Comparison of ENCODE assay signal across 8 cellular contexts in genomic region chr6:112780498-112781096, GRCh38.
DNase-seq lines count a peak whose midpoint lies in the region; ATAC-seq, FAIRE-seq and TF ChIP-seq lines count a peak whose summit lies in the region.

No MANE protein-coding gene starts in this region.

- no peak overlapping the region for H2BK20ac ChIP-seq in H1 (ENCODE audit: low read length)

- H2BK5ac ChIP-seq in H1 (ENCODE audit: low read depth, low read length) = no peak overlapping the region

- H3K79me1 ChIP-seq in H1 (ENCODE audit: low read depth, low read length) = no peaks in the 10 kb centered on the region

- no peak overlapping the region for H4K8ac ChIP-seq in H1 (ENCODE audit: extremely low read depth, insufficient read depth, low read length)

- H2AFZ ChIP-seq in Loucy (ENCODE audit: low read length) (no peak overlapping the region), H1 (ENCODE audit: low read length) (no peak overlapping the region)

- TF ChIP-seq RAD21 in H1 (IDR thresholded peaks at IDR 0.05 in 1 of 2, conservative IDR thresholded peaks at IDR 0.05 in 1 of 2; ENCODE audit: low read depth in 2 of 2, low read length in 2 of 2) = peak; percentile 92 to 94

- H3K4me3 ChIP-seq in A673 (ENCODE audit: low read depth, low read length, poor library complexity, severe bottlenecking) = no peak overlapping the region
- no peak overlapping the region for H3K4me3 ChIP-seq in Loucy (ENCODE audit: low read length, poor library complexity, severe bottlenecking)
- H3K4me3 ChIP-seq in H1 (ENCODE audit: extremely low read depth in 1 of 4, insufficient read depth in 2 of 4, low read depth in 3 of 4, low read length in 4 of 4) = no peak overlapping the region
- no peak overlapping the region for H3K4me3 ChIP-seq in upper lobe of right lung

- H3K9me2 ChIP-seq in Loucy (replicated peaks; ENCODE audit: low read depth, low read length) = no peaks in the 10 kb centered on the region

- peak; percentile 94 for ATAC-seq in upper lobe of right lung

- TF ChIP-seq POLR2A in H1 (IDR thresholded peaks at IDR 0.05; ENCODE audit: control extremely low read depth in 1 of 2, low read depth in 2 of 2, low read length in 2 of 2) = no peak

- H3K9me3 Mint-ChIP-seq in HFFc6 = no peaks in the 10 kb centered on the region

- no peak for TF ChIP-seq EP300 in H1 (IDR thresholded peaks at IDR 0.05; ENCODE audit: borderline replicate concordance in 1 of 2, low read depth in 2 of 2, low read length in 2 of 2)

- no peak overlapping the region for H2BK120ac ChIP-seq in H1 (replicated peaks; ENCODE audit: low read depth, low read length)

- no peak overlapping the region for H3K4me2 ChIP-seq in Loucy (ENCODE audit: low read depth, low read length, poor library complexity, severe bottlenecking)
- no peak overlapping the region for H3K4me2 ChIP-seq in H1 (ENCODE audit: insufficient read depth in 1 of 2, low read depth in 2 of 2, low read length in 2 of 2)

- TF ChIP-seq CTCF in A673 (conservative IDR thresholded peaks at IDR 0.05; ENCODE audit: low read depth, low read length) (peak; percentile 82), GM12873 (IDR thresholded peaks at IDR 0.05; ENCODE audit: insufficient read depth, low read depth, low read length, missing control alignments) (peak; percentile 66), HFFc6 (IDR thresholded peaks at IDR 0.05) (peak; percentile 97), Loucy (conservative IDR thresholded peaks at IDR 0.05; ENCODE audit: low read length) (peak; percentile 89), RWPE1 (conservative IDR thresholded peaks at IDR 0.05; ENCODE audit: low read depth) (peak; percentile 83), H1 (IDR thresholded peaks at IDR 0.05; ENCODE audit: control extremely low read depth in 1 of 3, insufficient read depth in 1 of 3, low read depth in 1 of 3, low read length in 3 of 3) (peak in 2 of 3 experiments; percentile 66 to 72; a peak in 3 of 4 replicates), upper lobe of right lung (IDR thresholded peaks at IDR 0.05) (peak; percentile 81)

- H3K79me2 ChIP-seq in Loucy (ENCODE audit: insufficient read depth, low read length) (no peaks in the 10 kb centered on the region), H1 (ENCODE audit: control insufficient read depth in 1 of 2, insufficient read depth in 2 of 2, low read length in 2 of 2) (no peaks in the 10 kb centered on the region)

- no peak overlapping the region for H3K23ac ChIP-seq in H1 (ENCODE audit: insufficient read length)

- no peaks in the 10 kb centered on the region; the same call in 1 of the 2 replicates for H3K27me3 Mint-ChIP-seq in HFFc6 (ENCODE audit: insufficient read depth)

- no peak overlapping the region for H2AK5ac ChIP-seq in H1 (ENCODE audit: low read depth, low read length)

- H3K9me3 ChIP-seq in A673 (ENCODE audit: low read depth, low read length, poor library complexity, severe bottlenecking) (no peaks in the 10 kb centered on the region), Loucy (ENCODE audit: insufficient read depth, low read depth, low read length) (no peaks in the 10 kb centered on the region), H1 (ENCODE audit: insufficient read depth in 2 of 2, low read depth in 1 of 2, low read length in 1 of 2) (no peaks in the 10 kb centered on the region), upper lobe of right lung (no peaks in the 10 kb centered on the region)

- H4K5ac ChIP-seq in H1 (ENCODE audit: insufficient read length, low read depth, low read length) = no peak overlapping the region

- H4K20me1 ChIP-seq in Loucy (ENCODE audit: insufficient read depth, low read length, poor library complexity, severe bottlenecking) = no peaks in the 10 kb centered on the region
- H4K20me1 ChIP-seq in H1 (replicated peaks in 1 of 2; ENCODE audit: control insufficient read depth in 1 of 2, insufficient read depth in 2 of 2, low read length in 2 of 2) = no peaks in the 10 kb centered on the region

- no TSS peak for BruUV-seq in A673 (replicated peaks; lab: Mats Ljungman, UMichigan)

- intact Hi-C loops in A673 (cut with micrococcal nuclease; ENCODE audit: unreplicated experiment) (loop anchor here (1.0 to 10.0 kb wide), 8 partner anchors 144 to 1154 kb away; no protein-coding TSS in a partner anchor), upper lobe of right lung (cut with DNase I) (no loop called here)

- DNase-seq in A673 (ENCODE audit: low spot score) = peak; percentile 88
- DNase-seq in HFFc6 = peak; percentile 79
- DNase-seq in RWPE1 (ENCODE audit: low spot score) = peak; percentile 61
- DNase-seq in H1 (ENCODE audit: low read depth in 1 of 2, low spot score in 2 of 2) = peak; percentile 7 to 75
- peak; percentile 97 for DNase-seq in medulla oblongata (ENCODE audit: extremely low spot score)
- no peak for DNase-seq in upper lobe of right lung

- no peak overlapping the region for H3K14ac ChIP-seq in H1 (ENCODE audit: insufficient read length)

- no peak overlapping the region for H3K56ac ChIP-seq in H1 (replicated peaks; ENCODE audit: insufficient read length, low read depth, low read length)

- peaks cover 24% of the 10 kb centered on the region for H3K4me1 Mint-ChIP-seq in HFFc6 (ENCODE audit: low read depth)

- no peak overlapping the region for H4K91ac ChIP-seq in H1 (replicated peaks; ENCODE audit: insufficient read length, low read length)

- POLR2A ChIA-PET in A673 (lab: Charles Lee; ENCODE audit: low non-redundant PET) (no interaction called here), RWPE1 (lab: Yijun Ruan, JAX; ENCODE audit: low non-redundant PET) (no interaction called here), H1 (lab: Charles Lee; ENCODE audit: partially characterized antibody) (no interaction called here)

- peaks cover 5% of the 10 kb centered on the region for H3K4me1 ChIP-seq in A673 (ENCODE audit: insufficient read depth, low read length, poor library complexity, severe bottlenecking)
- no peaks in the 10 kb centered on the region for H3K4me1 ChIP-seq in Loucy (ENCODE audit: insufficient read depth, low read length, poor library complexity, severe bottlenecking)
- no peaks in the 10 kb centered on the region for H3K4me1 ChIP-seq in H1 (replicated peaks in 1 of 4; ENCODE audit: control insufficient read depth in 3 of 4, insufficient read depth in 4 of 4, low read length in 3 of 4)
- no peaks in the 10 kb centered on the region for H3K4me1 ChIP-seq in upper lobe of right lung

- H2BK15ac ChIP-seq in H1 (ENCODE audit: low read length) = no peak overlapping the region

- H2BK12ac ChIP-seq in H1 (ENCODE audit: low read depth, low read length) = no peak overlapping the region

- H3K23me2 ChIP-seq in H1 (ENCODE audit: low read depth, low read length) = no peaks in the 10 kb centered on the region

- H3K27me3 ChIP-seq in A673 (replicated peaks; ENCODE audit: insufficient read depth, low read depth, low read length, poor library complexity) (no peaks in the 10 kb centered on the region), Loucy (ENCODE audit: insufficient read depth, low read length, poor library complexity, severe bottlenecking) (no peaks in the 10 kb centered on the region), H1 (replicated peaks in 1 of 4; ENCODE audit: control insufficient read depth in 3 of 4, extremely low read depth in 1 of 4, insufficient read depth in 3 of 4, low read length in 3 of 4) (no peaks in the 10 kb centered on the region), upper lobe of right lung (no peaks in the 10 kb centered on the region)

- peak; percentile 68 for FAIRE-seq in H1 (lab: Jason Lieb, UNC)

- H3K9ac ChIP-seq in Loucy (ENCODE audit: low read depth, low read length, poor library complexity, severe bottlenecking) (no peak overlapping the region), H1 (replicated peaks in 1 of 4; ENCODE audit: extremely low read depth in 1 of 4, low read depth in 3 of 4, low read length in 3 of 4) (no peak overlapping the region)

- no peak overlapping the region for H3K18ac ChIP-seq in H1 (ENCODE audit: extremely low read depth, low read length)

- CTCF ChIA-PET in A673 (lab: Charles Lee) = no interaction called here
- CTCF ChIA-PET in RWPE1 (lab: Yijun Ruan, JAX) = no interaction called here
- CTCF ChIA-PET in H1 (lab: Charles Lee; ENCODE audit: partially characterized antibody) = no interaction called here

- no peak overlapping the region for H3K4me3 Mint-ChIP-seq in HFFc6

- no peaks in the 10 kb centered on the region for H3F3A ChIP-seq in Loucy (ENCODE audit: low read depth)

- H3K36me3 Mint-ChIP-seq in HFFc6 (ENCODE audit: low read depth) = no peaks in the 10 kb centered on the region

- H3K27ac ChIP-seq in A673 (ENCODE audit: low read depth, low read length, poor library complexity, severe bottlenecking) = no peak overlapping the region
- no peak overlapping the region for H3K27ac ChIP-seq in RWPE1
- H3K27ac ChIP-seq in H1 (ENCODE audit: low read depth, low read length) = no peak overlapping the region
- no peak overlapping the region for H3K27ac ChIP-seq in upper lobe of right lung

- H3K27ac Mint-ChIP-seq in HFFc6 = 0 out of 2 replicates have a peak overlapping the region, but pooled peaks have one; percentile 33

- no peak overlapping the region for H3K4ac ChIP-seq in H1 (replicated peaks; ENCODE audit: insufficient read length, low read depth, low read length)

- WGBS in H1 (ENCODE audit: extremely low coverage in 1 of 2, insufficient coverage in 1 of 2, insufficient read length in 1 of 2, insufficient replicate concordance in 2 of 2, low coverage in 1 of 2, low lambda C conversion rate in 2 of 2, missing lambda C conversion rate in 1 of 2), 2 experiments = 18% methylated on average over 9 of the region's 9 CpGs; no CpG with 5 or more reads in 1 of the 2 experiments

- H3K36me3 ChIP-seq in A673 (ENCODE audit: insufficient read depth, low read length, poor library complexity, severe bottlenecking) = no peaks in the 10 kb centered on the region
- H3K36me3 ChIP-seq in Loucy (ENCODE audit: insufficient read depth, low read length) = no peaks in the 10 kb centered on the region
- H3K36me3 ChIP-seq in H1 (ENCODE audit: control insufficient read depth in 2 of 4, insufficient read depth in 4 of 4, low read length in 3 of 4) = no peaks in the 10 kb centered on the region
- no peaks in the 10 kb centered on the region for H3K36me3 ChIP-seq in upper lobe of right lung

TF ChIP-seq in H1, 55 proteins besides CTCF, POLR2A, EP300 and RAD21 (continues in another document):
- no peak for TF ChIP-seq RFX5 (IDR thresholded peaks at IDR 0.05; ENCODE audit: borderline replicate concordance, low read depth, low read length)
- no peak for TF ChIP-seq NANOG (IDR thresholded peaks at IDR 0.05; ENCODE audit: insufficient read depth, low read depth, low read length, poor library complexity, severe bottlenecking)
- no peak for TF ChIP-seq TBP (IDR thresholded peaks at IDR 0.05; ENCODE audit: low read depth, low read length)
- TF ChIP-seq RBBP5 (IDR thresholded peaks at IDR 0.05; ENCODE audit: borderline replicate concordance, low read depth, low read length) = no peak
- no peak for TF ChIP-seq USF2 (IDR thresholded peaks at IDR 0.05; ENCODE audit: low read length)
